ENCODE assay signal across 29 cellular contexts in the genomic region with DNA sequence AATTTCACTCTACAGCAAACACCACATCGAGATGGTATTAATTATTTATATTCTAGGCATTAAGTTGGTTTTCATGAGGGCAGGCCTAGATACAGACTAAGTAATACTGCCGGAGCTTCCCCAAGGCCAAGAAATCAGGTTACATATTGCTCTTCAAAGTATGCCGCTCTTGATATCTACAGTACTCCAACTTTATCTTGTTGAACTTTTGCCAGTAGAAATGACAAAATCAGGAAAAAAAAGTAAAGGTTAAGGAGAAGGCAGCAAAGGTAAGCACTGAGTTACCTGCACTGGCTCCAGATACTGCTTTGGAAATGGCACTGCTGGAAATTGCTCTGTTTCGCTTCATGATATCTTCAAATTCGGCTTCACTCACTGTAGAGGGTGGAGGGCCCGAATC. TPM values are rescaled to one million over a fixed set of nuclear protein-coding genes. Genes with fewer than 3 reads are reported as not detected.
DNase-seq lines count a peak whose midpoint lies in the region; ATAC-seq, FAIRE-seq and TF ChIP-seq lines count a peak whose summit lies in the region.
"Had no signal": no experiment of that assay in that cellular context is flagged by ENCODE, and none has a peak within 500 bp of the region (broad histone marks: within the 10 kb centered on the region; RNA-seq: fewer than 3 reads in every experiment).

No MANE protein-coding gene starts in this region.

- H3K4me2 ChIP-seq in GM12878 (ENCODE audit: control insufficient read depth, insufficient read depth): no peak overlapping the region

- CTCF ChIA-PET in activated CD4-positive, alpha-beta memory T cell treated with anti-CD3 and anti-CD28 coated beads, Interleukin-2, amount 10 ng/mL, durations not matched to agents 7 days and 5 days (lab: Charles Lee): no interaction called here
- CTCF ChIA-PET in activated CD4-positive, alpha-beta memory T cell treated with anti-CD3 and anti-CD28 coated beads for 36 hours (lab: Charles Lee): interaction anchor here (0.6 kb wide), 1 partner anchor 21 kb away, joined by 3 read pairs; no protein-coding TSS in a partner anchor
- CTCF ChIA-PET in GM12878 (lab: Yijun Ruan, JAX): no interaction called here

- no peaks in the 10 kb centered on the region for H3K4me1 ChIP-seq in GM12878 (ENCODE audit: control insufficient read depth, insufficient read depth, low read length)
- H3K4me1 ChIP-seq: SJCRH30 had no signal

- no peak overlapping the region for H3K27ac ChIP-seq in GM12878 (ENCODE audit: control insufficient read depth, insufficient read depth)
- H3K27ac ChIP-seq: SJCRH30 had no signal

- H3K36me3 Mint-ChIP-seq in activated CD4-positive, alpha-beta memory T cell treated with anti-CD3 and anti-CD28 coated beads, Interleukin-2, amount 10 ng/mL, durations not matched to agents 7 days and 5 days (ENCODE audit: low read depth): peaks cover 91% of the 10 kb centered on the region
- peaks cover 72% of the 10 kb centered on the region for H3K36me3 Mint-ChIP-seq in activated CD4-positive, alpha-beta memory T cell treated with anti-CD3 and anti-CD28 coated beads for 36 hours
- H3K36me3 Mint-ChIP-seq in natural killer cell treated with Interleukin-12 subunit alpha and Interleukin-12 subunit beta and Interleukin-15 and Interleukin-18, amount 100 ng/mL, for 72 hours: peaks cover 52% of the 10 kb centered on the region
- peaks cover 38% of the 10 kb centered on the region for H3K36me3 Mint-ChIP-seq in natural killer cell
- H3K36me3 Mint-ChIP-seq: IgD-negative memory B cell had no signal

- 97% methylated on average over 6 of the region's 6 CpGs for WGBS in GM12878 (ENCODE audit: insufficient coverage, insufficient replicate concordance, low lambda C conversion rate, missing lambda C conversion rate)

- no peak for DNase-seq in activated CD4-positive, alpha-beta memory T cell treated with anti-CD3 and anti-CD28 coated beads, Interleukin-2, amount 10 ng/mL, durations not matched to agents 7 days and 5 days
- no peak for DNase-seq in activated CD4-positive, alpha-beta memory T cell treated with anti-CD3 and anti-CD28 coated beads for 36 hours
- no peak for DNase-seq in natural killer cell treated with Interleukin-12 subunit alpha and Interleukin-12 subunit beta and Interleukin-15 and Interleukin-18, amount 100 ng/mL, for 72 hours (ENCODE audit: low spot score)
- no peak for DNase-seq in natural killer cell
- no peak for DNase-seq in GM12878 (ENCODE audit: low read depth, low spot score)
- no peak for DNase-seq in hippocampal formation (lab: John Stamatoyannopoulos, UW)
- no peak for DNase-seq in RKO (ENCODE audit: low spot score)
- DNase-seq in SIG-M5 treated with dmso at 0.1 percent for 504 hours (lab: John Stamatoyannopoulos, UW; ENCODE audit: unreplicated experiment): no peak
- DNase-seq: AML-193; C1 segment of cervical spinal cord; Calu3; CD8-positive, alpha-beta memory T cell; DMS153; GM23248; H9; HFFc6; MV-4-11; NCI-H1694; NCI-H2081; NCI-H2171; NCI-H345; NCI-H524; NCI-H774; SJCRH30 had no signal

- H3K9ac ChIP-seq in GM12878 (ENCODE audit: control insufficient read depth, insufficient read depth, low read length): no peak overlapping the region
- H3K9ac ChIP-seq: GM23248 had no signal

- no peak for TF ChIP-seq POLR2A in GM12878 (IDR thresholded peaks at IDR 0.05; ENCODE audit: low read depth, low read length)

- no peaks in the 10 kb centered on the region for H3K9me3 ChIP-seq in GM12878 (replicated peaks; ENCODE audit: control insufficient read depth, insufficient read depth, low read length)
- H3K9me3 ChIP-seq: SJCRH30 had no signal

- peak overlapping the region; percentile 48 for H3K27ac Mint-ChIP-seq in activated CD4-positive, alpha-beta memory T cell treated with anti-CD3 and anti-CD28 coated beads, Interleukin-2, amount 10 ng/mL, durations not matched to agents 7 days and 5 days
- H3K27ac Mint-ChIP-seq in activated CD4-positive, alpha-beta memory T cell treated with anti-CD3 and anti-CD28 coated beads for 36 hours: no peak overlapping the region
- peak overlapping the region; percentile 66 to 76 for H3K27ac Mint-ChIP-seq in natural killer cell treated with Interleukin-12 subunit alpha and Interleukin-12 subunit beta and Interleukin-15 and Interleukin-18, amount 100 ng/mL, for 72 hours
- H3K27ac Mint-ChIP-seq in natural killer cell: peak overlapping the region in 1 of 2 donors; percentile 62
- H3K27ac Mint-ChIP-seq: HFFc6 had no signal

- H3K79me2 ChIP-seq in GM12878 (ENCODE audit: control insufficient read depth, insufficient read depth, low read length): no peaks in the 10 kb centered on the region; the same call in 1 of the 2 replicates

- no peak for TF ChIP-seq RAD21 in GM12878 (IDR thresholded peaks at IDR 0.05; ENCODE audit: insufficient read depth, low read depth, low read length)

- peaks cover 52% of the 10 kb centered on the region for H3K4me1 Mint-ChIP-seq in activated CD4-positive, alpha-beta memory T cell treated with anti-CD3 and anti-CD28 coated beads, Interleukin-2, amount 10 ng/mL, durations not matched to agents 7 days and 5 days
- H3K4me1 Mint-ChIP-seq in activated CD4-positive, alpha-beta memory T cell treated with anti-CD3 and anti-CD28 coated beads for 36 hours (ENCODE audit: low read depth): peaks cover 26% of the 10 kb centered on the region
- peaks cover 12 to 35% of the 10 kb centered on the region in 2 donors for H3K4me1 Mint-ChIP-seq in natural killer cell treated with Interleukin-12 subunit alpha and Interleukin-12 subunit beta and Interleukin-15 and Interleukin-18, amount 100 ng/mL, for 72 hours (ENCODE audit: low read depth in 2 of 2)
- peaks cover 31 to 35% of the 10 kb centered on the region in 2 donors for H3K4me1 Mint-ChIP-seq in natural killer cell
- H3K4me1 Mint-ChIP-seq: H9 had no signal

- FAIRE-seq in GM12878 (lab: Jason Lieb, UNC): peak; percentile 18
- FAIRE-seq: GM12892 had no signal

- SMC1A ChIA-PET in GM12878 (lab: Charles Lee; ENCODE audit: uncharacterized antibody, unreplicated experiment): no interaction called here

- in situ Hi-C loops in GM12878 (cut with MboI): no loop called here

- no peaks in the 10 kb centered on the region for H3K9me3 Mint-ChIP-seq in activated CD4-positive, alpha-beta memory T cell treated with anti-CD3 and anti-CD28 coated beads, Interleukin-2, amount 10 ng/mL, durations not matched to agents 7 days and 5 days
- H3K9me3 Mint-ChIP-seq in activated CD4-positive, alpha-beta memory T cell treated with anti-CD3 and anti-CD28 coated beads for 36 hours: no peaks in the 10 kb centered on the region
- H3K9me3 Mint-ChIP-seq in natural killer cell treated with Interleukin-12 subunit alpha and Interleukin-12 subunit beta and Interleukin-15 and Interleukin-18, amount 100 ng/mL, for 72 hours: no peaks in the 10 kb centered on the region
- H3K9me3 Mint-ChIP-seq in natural killer cell: no peaks in the 10 kb centered on the region
- H3K9me3 Mint-ChIP-seq: CD8-positive, alpha-beta memory T cell; H9; HFFc6; IgD-negative memory B cell had no signal

- peaks cover 23 to 63% of the 10 kb centered on the region in 2 experiments for H3K36me3 ChIP-seq in GM12878 (ENCODE audit: control insufficient read depth in 2 of 2, insufficient read depth in 2 of 2, low read length in 1 of 2)

- no peak overlapping the region for H2AFZ ChIP-seq in GM12878 (ENCODE audit: control insufficient read depth, low read depth, low read length)
- H2AFZ ChIP-seq: GM23248 had no signal

- RAD21 ChIA-PET in GM12878 (lab: Charles Lee; ENCODE audit: unreplicated experiment): no interaction called here

- no peak for TF ChIP-seq EP300 in GM12878 (IDR thresholded peaks at IDR 0.05; ENCODE audit: borderline replicate concordance in 1 of 2, control insufficient read depth in 1 of 2, low read depth in 2 of 2, low read length in 2 of 2)

- no peaks in the 10 kb centered on the region for H3K27me3 Mint-ChIP-seq in activated CD4-positive, alpha-beta memory T cell treated with anti-CD3 and anti-CD28 coated beads, Interleukin-2, amount 10 ng/mL, durations not matched to agents 7 days and 5 days
- H3K27me3 Mint-ChIP-seq in activated CD4-positive, alpha-beta memory T cell treated with anti-CD3 and anti-CD28 coated beads for 36 hours: no peaks in the 10 kb centered on the region
- no peaks in the 10 kb centered on the region for H3K27me3 Mint-ChIP-seq in natural killer cell treated with Interleukin-12 subunit alpha and Interleukin-12 subunit beta and Interleukin-15 and Interleukin-18, amount 100 ng/mL, for 72 hours
- H3K27me3 Mint-ChIP-seq in natural killer cell (ENCODE audit: low read depth in 2 of 2): no peaks in the 10 kb centered on the region
- H3K27me3 Mint-ChIP-seq: CD8-positive, alpha-beta memory T cell; IgD-negative memory B cell had no signal

- no peak overlapping the region for H3K4me3 Mint-ChIP-seq in activated CD4-positive, alpha-beta memory T cell treated with anti-CD3 and anti-CD28 coated beads, Interleukin-2, amount 10 ng/mL, durations not matched to agents 7 days and 5 days
- no peak overlapping the region for H3K4me3 Mint-ChIP-seq in activated CD4-positive, alpha-beta memory T cell treated with anti-CD3 and anti-CD28 coated beads for 36 hours
- H3K4me3 Mint-ChIP-seq in natural killer cell treated with Interleukin-12 subunit alpha and Interleukin-12 subunit beta and Interleukin-15 and Interleukin-18, amount 100 ng/mL, for 72 hours: no peak overlapping the region
- H3K4me3 Mint-ChIP-seq in natural killer cell: no peak overlapping the region
- H3K4me3 Mint-ChIP-seq: CD8-positive, alpha-beta memory T cell; H9; HFFc6; IgD-negative memory B cell had no signal

- H4K20me1 ChIP-seq in GM12878 (ENCODE audit: control insufficient read depth, insufficient read depth): no peaks in the 10 kb centered on the region

- no peak overlapping the region for H3K4me3 ChIP-seq in GM12878
- H3K4me3 ChIP-seq: GM23248, SJCRH30 had no signal

- ATAC-seq in natural killer cell treated with Interleukin-12 subunit alpha and Interleukin-12 subunit beta and Interleukin-15 and Interleukin-18, amount 100 ng/mL, for 72 hours: no peak
- ATAC-seq in natural killer cell: no peak
- no peak for ATAC-seq in GM12878
- ATAC-seq: Panc1 had no signal

- H3K27me3 ChIP-seq in GM12878 (replicated peaks in 1 of 2; ENCODE audit: control insufficient read depth in 2 of 2, insufficient read depth in 2 of 2, low read length in 1 of 2): no peaks in the 10 kb centered on the region
- H3K27me3 ChIP-seq: SJCRH30 had no signal

- TSS peak; percentile 14 for BruUV-seq in GM12878 (replicated peaks; lab: Mats Ljungman, UMichigan)

- intact Hi-C loops in activated CD4-positive, alpha-beta memory T cell treated with anti-CD3 and anti-CD28 coated beads for 36 hours (cut with micrococcal nuclease): no loop called here
- intact Hi-C loops in natural killer cell (cut with micrococcal nuclease) (no loop called here), GM12878 (cut with micrococcal nuclease; ENCODE audit: unreplicated experiment) (no loop called here)

- TF ChIP-seq CTCF in natural killer cell (IDR thresholded peaks at IDR 0.05) (no peak), GM12878 (IDR thresholded peaks at IDR 0.05 in 2 of 3, conservative IDR thresholded peaks at IDR 0.05 in 1 of 3; ENCODE audit: control insufficient read depth in 2 of 3, extremely low read depth in 1 of 3, insufficient read depth in 1 of 3, low read depth in 3 of 3, low read length in 3 of 3) (no peak)

- POLR2A ChIA-PET in activated CD4-positive, alpha-beta memory T cell treated with anti-CD3 and anti-CD28 coated beads, Interleukin-2, amount 10 ng/mL, durations not matched to agents 7 days and 5 days (lab: Charles Lee): no interaction called here
- POLR2A ChIA-PET in activated CD4-positive, alpha-beta memory T cell treated with anti-CD3 and anti-CD28 coated beads for 36 hours (lab: Charles Lee): no interaction called here
- POLR2A ChIA-PET in GM12878 (lab: Charles Lee): no interaction called here

RNA-seq across cellular contexts. Expression of a gene that starts 14.4 kb away (rescaled TPM):
- 10 to 100 TPM; 89.6 to 90.2 TPM for total RNA-seq in activated CD4-positive, alpha-beta memory T cell treated with anti-CD3 and anti-CD28 coated beads, Interleukin-2, amount 10 ng/mL, durations not matched to agents 7 days and 5 days
- total RNA-seq in activated CD4-positive, alpha-beta memory T cell treated with anti-CD3 and anti-CD28 coated beads for 36 hours: 100 to 1,000 TPM in 1 of 2 experiments, 10 to 100 TPM in 1; 90.9 to 100 TPM
- 100 to 1,000 TPM; 101 to 132 TPM for total RNA-seq in natural killer cell treated with Interleukin-12 subunit alpha and Interleukin-12 subunit beta and Interleukin-15 and Interleukin-18, amount 100 ng/mL, for 72 hours
- total RNA-seq in natural killer cell (100 to 1,000 TPM in 2 of 3 donors, 10 to 100 TPM in 1; 99.5 to 120 (median 104) TPM), GM12878 (2014; rRNA removed) (31.8 TPM in 2 replicates), GM12878 (2014; rRNA removed; fragmentation: Illumina TruSeq; extraction: Trizol) (41.9 and 42.4 TPM in 2 replicates), GM12878 (2021) (80.2 and 89.0 TPM in 2 replicates)
- total RNA-seq in GM12878 (2013; cell fraction: nucleolus; rRNA removed): 149 and 155 TPM in 2 replicates
- 40.8 TPM for polyA plus RNA-seq in GM12878 (2011; ENCODE audit: low read depth)
- polyA plus RNA-seq in GM12878 (2011; rRNA removed) (37.9 and 61.6 TPM in 2 replicates), GM12878 (2014; fragmentation: Illumina TruSeq; extraction: Trizol) (93.1 and 107 TPM in 2 replicates), GM12878 (2014; fragmentation: Nextera tagmentation; extraction: Ambion mirVana) (10 to 100 TPM; 14.9 to 21.9 TPM), GM12878 (2014; rRNA removed) (65.9 and 66.8 TPM in 2 replicates), GM12878 (2016; fragmentation: Nextera tagmentation; extraction: Ambion mirVana) (10 to 100 TPM; 60.3 to 67.0 TPM)
- polyA plus RNA-seq in GM12878 (2011; cell fraction: cytosol; rRNA removed): 63.8 TPM in 2 replicates
- polyA plus RNA-seq in GM12878 (2011; cell fraction: nucleus; rRNA removed): 174 and 211 TPM in 2 replicates
- polyA plus RNA-seq in GM12878 (2012): 54.7 and 57.2 TPM in 2 replicates
- polyA minus RNA-seq in GM12878 (2011; rRNA and poly(A)+ RNA removed): 52.6 and 53.3 TPM in 2 replicates
- 38.6 and 42.8 TPM in 2 replicates for polyA minus RNA-seq in GM12878 (2011; cell fraction: cytosol; rRNA and poly(A)+ RNA removed)
- polyA minus RNA-seq in GM12878 (2011; cell fraction: nucleus; rRNA and poly(A)+ RNA removed): 34.1 and 55.6 TPM in 2 replicates

RNA-seq across cellular contexts. Expression of a gene that starts 14.5 kb away (rescaled TPM):
- 10 to 100 TPM; 47.3 to 47.5 TPM for total RNA-seq in activated CD4-positive, alpha-beta memory T cell treated with anti-CD3 and anti-CD28 coated beads, Interleukin-2, amount 10 ng/mL, durations not matched to agents 7 days and 5 days
- total RNA-seq in activated CD4-positive, alpha-beta memory T cell treated with anti-CD3 and anti-CD28 coated beads for 36 hours: 10 to 100 TPM; 31.4 to 35.4 TPM
- total RNA-seq in natural killer cell treated with Interleukin-12 subunit alpha and Interleukin-12 subunit beta and Interleukin-15 and Interleukin-18, amount 100 ng/mL, for 72 hours: 10 to 100 TPM; 63.3 to 69.0 TPM
- total RNA-seq in natural killer cell (10 to 100 TPM; 40.2 to 50.4 (median 40.8) TPM), GM12878 (2014; rRNA removed) (64.9 and 66.8 TPM in 2 replicates), GM12878 (2014; rRNA removed; fragmentation: Illumina TruSeq; extraction: Trizol) (30.6 and 32.5 TPM in 2 replicates), GM12878 (2021) (42.5 and 42.6 TPM in 2 replicates)
- total RNA-seq in GM12878 (2013; cell fraction: nucleolus; rRNA removed): 103 and 139 TPM in 2 replicates
- 46.6 TPM for polyA plus RNA-seq in GM12878 (2011; ENCODE audit: low read depth)
- polyA plus RNA-seq in GM12878 (2011; rRNA removed) (76.0 and 92.1 TPM in 2 replicates), GM12878 (2014; fragmentation: Illumina TruSeq; extraction: Trizol) (38.0 and 52.2 TPM in 2 replicates), GM12878 (2014; fragmentation: Nextera tagmentation; extraction: Ambion mirVana) (100 to 1,000 TPM; 155 to 160 TPM), GM12878 (2014; rRNA removed) (70.2 and 72.0 TPM in 2 replicates), GM12878 (2016; fragmentation: Nextera tagmentation; extraction: Ambion mirVana) (10 to 100 TPM; 86.4 to 93.5 TPM)
- polyA plus RNA-seq in GM12878 (2011; cell fraction: cytosol; rRNA removed): 120 and 128 TPM in 2 replicates
- polyA plus RNA-seq in GM12878 (2011; cell fraction: nucleus; rRNA removed): 47.5 and 49.8 TPM in 2 replicates
- polyA plus RNA-seq in GM12878 (2012): 42.5 and 46.1 TPM in 2 replicates
- polyA minus RNA-seq in GM12878 (2011; rRNA and poly(A)+ RNA removed): 89.0 and 101 TPM in 2 replicates
- polyA minus RNA-seq in GM12878 (2011; cell fraction: cytosol; rRNA and poly(A)+ RNA removed): 17.9 and 42.6 TPM in 2 replicates
- 45.3 and 79.5 TPM in 2 replicates for polyA minus RNA-seq in GM12878 (2011; cell fraction: nucleus; rRNA and poly(A)+ RNA removed)

RNA-seq across cellular contexts. Expression of a gene that starts 23.0 kb away (rescaled TPM):
- 1 to 10 TPM; 7.6 to 9.3 TPM for total RNA-seq in activated CD4-positive, alpha-beta memory T cell treated with anti-CD3 and anti-CD28 coated beads, Interleukin-2, amount 10 ng/mL, durations not matched to agents 7 days and 5 days
- 1 to 10 TPM; 9.2 to 10.0 TPM for total RNA-seq in activated CD4-positive, alpha-beta memory T cell treated with anti-CD3 and anti-CD28 coated beads for 36 hours
- 10 to 100 TPM; 17.7 to 18.2 TPM for total RNA-seq in natural killer cell treated with Interleukin-12 subunit alpha and Interleukin-12 subunit beta and Interleukin-15 and Interleukin-18, amount 100 ng/mL, for 72 hours
- total RNA-seq in natural killer cell: 10 to 100 TPM in 1 of 3 donors, 1 to 10 TPM in 2; 5.1 to 10.7 (median 9.2) TPM
- 9.8 and 11.8 TPM in 2 replicates for total RNA-seq in GM12878 (2013; cell fraction: nucleolus; rRNA removed)
- total RNA-seq in GM12878 (2014; rRNA removed): 10.2 and 11.3 TPM in 2 replicates
- total RNA-seq in GM12878 (2014; rRNA removed; fragmentation: Illumina TruSeq; extraction: Trizol): 9.3 and 10.2 TPM in 2 replicates
- total RNA-seq in GM12878 (2021): 6.4 and 7.8 TPM in 2 replicates
- 15.9 TPM for polyA plus RNA-seq in GM12878 (2011; ENCODE audit: low read depth)
- polyA plus RNA-seq in GM12878 (2011; rRNA removed): 32.1 and 40.2 TPM in 2 replicates
- polyA plus RNA-seq in GM12878 (2011; cell fraction: cytosol; rRNA removed): 39.1 and 47.3 TPM in 2 replicates
- polyA plus RNA-seq in GM12878 (2011; cell fraction: nucleus; rRNA removed): 16.9 and 21.4 TPM in 2 replicates
- 13.2 and 14.2 TPM in 2 replicates for polyA plus RNA-seq in GM12878 (2012)
- 17.3 and 20.4 TPM in 2 replicates for polyA plus RNA-seq in GM12878 (2014; fragmentation: Illumina TruSeq; extraction: Trizol)
- polyA plus RNA-seq in GM12878 (2014; fragmentation: Nextera tagmentation; extraction: Ambion mirVana): 10 to 100 TPM; 25.6 to 40.7 TPM
- 16.0 and 19.1 TPM in 2 replicates for polyA plus RNA-seq in GM12878 (2014; rRNA removed)
- polyA plus RNA-seq in GM12878 (2016; fragmentation: Nextera tagmentation; extraction: Ambion mirVana): 10 to 100 TPM; 21.1 to 24.7 TPM
- polyA minus RNA-seq in GM12878 (2011; rRNA and poly(A)+ RNA removed): 22.0 and 30.9 TPM in 2 replicates
- 2.4 and 2.8 TPM in 2 replicates for polyA minus RNA-seq in GM12878 (2011; cell fraction: cytosol; rRNA and poly(A)+ RNA removed)
- 5.8 and 6.6 TPM in 2 replicates for polyA minus RNA-seq in GM12878 (2011; cell fraction: nucleus; rRNA and poly(A)+ RNA removed)
- total RNA-seq: A172, G401 had no signal

RNA-seq across cellular contexts. Expression of a gene that starts 53.2 kb away (rescaled TPM):
- 10 to 100 TPM; 45.5 to 50.0 TPM for total RNA-seq in activated CD4-positive, alpha-beta memory T cell treated with anti-CD3 and anti-CD28 coated beads, Interleukin-2, amount 10 ng/mL, durations not matched to agents 7 days and 5 days
- total RNA-seq in activated CD4-positive, alpha-beta memory T cell treated with anti-CD3 and anti-CD28 coated beads for 36 hours: 10 to 100 TPM; 33.7 to 34.6 TPM
- 100 to 1,000 TPM in 1 of 2 donors, 10 to 100 TPM in 1; 56.1 to 107 TPM for total RNA-seq in natural killer cell treated with Interleukin-12 subunit alpha and Interleukin-12 subunit beta and Interleukin-15 and Interleukin-18, amount 100 ng/mL, for 72 hours
- total RNA-seq in natural killer cell (10 to 100 TPM; 63.8 to 75.9 (median 66.5) TPM), GM12878 (2014; rRNA removed) (28.5 and 30.1 TPM in 2 replicates), GM12878 (2014; rRNA removed; fragmentation: Illumina TruSeq; extraction: Trizol) (37.4 and 43.0 TPM in 2 replicates), GM12878 (2021) (44.5 and 47.6 TPM in 2 replicates)
- 115 and 125 TPM in 2 replicates for total RNA-seq in GM12878 (2013; cell fraction: nucleolus; rRNA removed)
- polyA plus RNA-seq in GM12878 (2011; ENCODE audit: low read depth): 21.0 TPM
- polyA plus RNA-seq in GM12878 (2011; rRNA removed) (93.6 and 116 TPM in 2 replicates), GM12878 (2014; fragmentation: Illumina TruSeq; extraction: Trizol) (72.8 and 82.6 TPM in 2 replicates), GM12878 (2014; fragmentation: Nextera tagmentation; extraction: Ambion mirVana) (10 to 100 TPM; 64.2 to 87.2 TPM), GM12878 (2014; rRNA removed) (46.4 and 48.2 TPM in 2 replicates), GM12878 (2016; fragmentation: Nextera tagmentation; extraction: Ambion mirVana) (10 to 100 TPM; 83.5 to 86.3 TPM)
- 80.1 and 99.6 TPM in 2 replicates for polyA plus RNA-seq in GM12878 (2011; cell fraction: cytosol; rRNA removed)
- polyA plus RNA-seq in GM12878 (2011; cell fraction: nucleus; rRNA removed): 139 and 147 TPM in 2 replicates
- polyA plus RNA-seq in GM12878 (2012): 27.0 and 33.6 TPM in 2 replicates
- polyA minus RNA-seq in GM12878 (2011; rRNA and poly(A)+ RNA removed): 88.5 and 94.5 TPM in 2 replicates
- 14.8 and 15.4 TPM in 2 replicates for polyA minus RNA-seq in GM12878 (2011; cell fraction: cytosol; rRNA and poly(A)+ RNA removed)
- polyA minus RNA-seq in GM12878 (2011; cell fraction: nucleus; rRNA and poly(A)+ RNA removed): 45.6 and 97.5 TPM in 2 replicates

RNA-seq across cellular contexts. Expression of a gene that starts 53.7 kb away (rescaled TPM):
- total RNA-seq in activated CD4-positive, alpha-beta memory T cell treated with anti-CD3 and anti-CD28 coated beads, Interleukin-2, amount 10 ng/mL, durations not matched to agents 7 days and 5 days: 10 to 100 TPM; 36.0 to 38.6 TPM
- total RNA-seq in activated CD4-positive, alpha-beta memory T cell treated with anti-CD3 and anti-CD28 coated beads for 36 hours: 10 to 100 TPM; 32.3 to 32.9 TPM
- 100 to 1,000 TPM in 1 of 2 donors, 10 to 100 TPM in 1; 33.0 to 112 TPM for total RNA-seq in natural killer cell treated with Interleukin-12 subunit alpha and Interleukin-12 subunit beta and Interleukin-15 and Interleukin-18, amount 100 ng/mL, for 72 hours
- total RNA-seq in natural killer cell (10 to 100 TPM; 24.6 to 33.5 (median 30.2) TPM), GM12878 (2014; rRNA removed) (77.2 and 84.6 TPM in 2 replicates), GM12878 (2014; rRNA removed; fragmentation: Illumina TruSeq; extraction: Trizol) (46.7 and 48.2 TPM in 2 replicates), GM12878 (2021) (76.0 and 92.2 TPM in 2 replicates)
- total RNA-seq in GM12878 (2013; cell fraction: nucleolus; rRNA removed): 48.1 and 52.7 TPM in 2 replicates
- polyA plus RNA-seq in GM12878 (2011; ENCODE audit: low read depth): 49.0 TPM
- polyA plus RNA-seq in GM12878 (2011; rRNA removed) (26.7 and 44.9 TPM in 2 replicates), GM12878 (2014; fragmentation: Illumina TruSeq; extraction: Trizol) (36.7 and 76.4 TPM in 2 replicates), GM12878 (2014; fragmentation: Nextera tagmentation; extraction: Ambion mirVana) (10 to 100 TPM; 40.1 to 53.5 TPM), GM12878 (2014; rRNA removed) (72.4 and 81.2 TPM in 2 replicates), GM12878 (2016; fragmentation: Nextera tagmentation; extraction: Ambion mirVana) (100 to 1,000 TPM; 152 to 169 TPM)
- 126 and 132 TPM in 2 replicates for polyA plus RNA-seq in GM12878 (2011; cell fraction: cytosol; rRNA removed)
- 177 and 190 TPM in 2 replicates for polyA plus RNA-seq in GM12878 (2011; cell fraction: nucleus; rRNA removed)
- 55.0 and 57.5 TPM in 2 replicates for polyA plus RNA-seq in GM12878 (2012)
- polyA minus RNA-seq in GM12878 (2011; rRNA and poly(A)+ RNA removed): 77.8 and 92.3 TPM in 2 replicates
- polyA minus RNA-seq in GM12878 (2011; cell fraction: cytosol; rRNA and poly(A)+ RNA removed): 23.7 and 27.0 TPM in 2 replicates
- 22.0 and 42.0 TPM in 2 replicates for polyA minus RNA-seq in GM12878 (2011; cell fraction: nucleus; rRNA and poly(A)+ RNA removed)
